14 cellular contexts compared by ENCODE assay signal in the genomic region with DNA sequence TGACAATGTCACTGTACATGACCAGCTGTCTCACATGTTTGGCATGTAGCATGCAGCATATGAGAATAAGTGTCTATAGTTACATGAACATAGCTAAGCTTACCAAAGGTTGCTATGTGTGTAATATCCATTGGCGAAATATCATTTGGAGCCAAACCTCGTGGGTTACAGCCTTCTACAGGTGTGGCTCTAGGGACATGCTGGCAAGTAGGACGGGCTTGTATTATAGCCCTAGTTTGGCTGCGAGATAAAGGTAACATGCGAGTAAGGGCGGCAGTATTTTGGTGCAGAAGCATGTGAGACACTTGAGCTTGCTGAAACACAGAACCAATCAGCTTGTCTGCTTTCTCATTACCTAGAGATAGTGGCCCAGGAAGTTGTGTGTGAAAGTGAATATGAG. TPM values are rescaled to one million over a fixed set of nuclear protein-coding genes. Genes with fewer than 3 reads are reported as not detected.
DNase-seq lines count a peak whose midpoint lies in the region; ATAC-seq, FAIRE-seq and TF ChIP-seq lines count a peak whose summit lies in the region.
"Had no signal": no experiment of that assay in that cellular context is flagged by ENCODE, and none has a peak within 500 bp of the region (broad histone marks: within the 10 kb centered on the region; RNA-seq: fewer than 3 reads in every experiment).

No MANE protein-coding gene starts in this region.

- H3K4me1 ChIP-seq in OCI-LY3 (ENCODE audit: low read length) (peaks cover 9% of the 10 kb centered on the region; the same call in 1 of the 2 replicates), astrocyte (ENCODE audit: insufficient read depth, low read length) (no peaks in the 10 kb centered on the region)

- DNase-seq in astrocyte (ENCODE audit: low read depth): no peak
- no peak for DNase-seq in nephron progenitor cell
- DNase-seq in type B pancreatic cell (ENCODE audit: extremely low spot score, unreplicated experiment): no peak
- no peak for DNase-seq in DMS79 treated with DMSO at 0.1 percent for 48 hours (lab: John Stamatoyannopoulos, UW)
- DNase-seq: Calu3, NCI-H1105, NCI-H1694, NCI-H345, NCI-H526 treated with DMSO at 0.1 percent for 48 hours had no signal

- H3K36me3 Mint-ChIP-seq in astrocyte (ENCODE audit: low read depth, unreplicated experiment) (no peaks in the 10 kb centered on the region), nephron progenitor cell (ENCODE audit: low read depth) (peaks cover 7% of the 10 kb centered on the region), type B pancreatic cell (no peaks in the 10 kb centered on the region)
- H3K36me3 Mint-ChIP-seq: CD4-positive, CD25-positive, alpha-beta regulatory T cell had no signal

- TF ChIP-seq CTCF in OCI-LY3 (IDR thresholded peaks at IDR 0.05; ENCODE audit: low read depth, low read length) (no peak), astrocyte (IDR thresholded peaks at IDR 0.05; ENCODE audit: insufficient read depth, low read depth, low read length) (no peak), nephron progenitor cell (IDR thresholded peaks at IDR 0.05) (no peak), type B pancreatic cell (conservative IDR thresholded peaks at IDR 0.05) (no peak)

- H3K36me3 ChIP-seq in OCI-LY3 (replicated peaks; ENCODE audit: low read depth, low read length): no peaks in the 10 kb centered on the region
- no peaks in the 10 kb centered on the region for H3K36me3 ChIP-seq in astrocyte (ENCODE audit: insufficient read depth, low read length)

- H3K27ac Mint-ChIP-seq in astrocyte (ENCODE audit: unreplicated experiment): peak overlapping the region; percentile 36
- H3K27ac Mint-ChIP-seq in nephron progenitor cell: peak overlapping the region; percentile 99
- H3K27ac Mint-ChIP-seq in type B pancreatic cell: peak overlapping the region; percentile 77

- no peak for FAIRE-seq in astrocyte (lab: Jason Lieb, UNC)
- FAIRE-seq: H1 had no signal

- H3K27me3 ChIP-seq in OCI-LY3 (ENCODE audit: low read depth, low read length) (0 out of 2 replicates have a peak, but pooled peaks cover 11% of the 10 kb centered on the region), astrocyte (ENCODE audit: insufficient read depth, low read length) (no peaks in the 10 kb centered on the region)

- H3K9me3 ChIP-seq in OCI-LY3 (ENCODE audit: insufficient read depth, low read length) (peaks cover 3% of the 10 kb centered on the region; the same call in 1 of the 2 replicates), astrocyte (ENCODE audit: insufficient read depth, low read depth, low read length) (no peaks in the 10 kb centered on the region)

- H3K4me2 ChIP-seq in OCI-LY3 (ENCODE audit: low read length) (peak overlapping the region; percentile 48), astrocyte (ENCODE audit: low read length) (no peak overlapping the region)

- peaks cover 18% of the 10 kb centered on the region for H3K4me1 Mint-ChIP-seq in astrocyte (ENCODE audit: low read depth, unreplicated experiment)
- H3K4me1 Mint-ChIP-seq in nephron progenitor cell: peaks cover 69% of the 10 kb centered on the region
- H3K4me1 Mint-ChIP-seq in type B pancreatic cell (ENCODE audit: unreplicated experiment): peaks cover 19% of the 10 kb centered on the region

- H3K79me2 ChIP-seq in OCI-LY3 (ENCODE audit: low read length) (no peaks in the 10 kb centered on the region), astrocyte (ENCODE audit: insufficient read depth, low read length) (no peaks in the 10 kb centered on the region)

- H3K9ac ChIP-seq in OCI-LY3 (ENCODE audit: low read length) (no peak overlapping the region), astrocyte (ENCODE audit: low read length) (no peak overlapping the region)

- H3K4me3 ChIP-seq in OCI-LY3 (ENCODE audit: low read length) (peak overlapping the region; percentile 24), astrocyte (ENCODE audit: insufficient read depth, low read depth, low read length) (no peak overlapping the region)

- H3K4me3 Mint-ChIP-seq in astrocyte (ENCODE audit: unreplicated experiment): no peak overlapping the region
- H3K4me3 Mint-ChIP-seq in nephron progenitor cell: peak overlapping the region; percentile 30
- no peak overlapping the region for H3K4me3 Mint-ChIP-seq in type B pancreatic cell

- H4K20me1 ChIP-seq in OCI-LY3 (ENCODE audit: insufficient read depth, low read length): no peaks in the 10 kb centered on the region
- no peaks in the 10 kb centered on the region for H4K20me1 ChIP-seq in astrocyte (ENCODE audit: insufficient read depth, low read length)

- H3K27ac ChIP-seq in OCI-LY3 (ENCODE audit: low read length) (no peak overlapping the region), astrocyte (ENCODE audit: low read depth, low read length) (no peak overlapping the region)

- H3K27me3 Mint-ChIP-seq in astrocyte (ENCODE audit: low read depth, unreplicated experiment): peaks cover 2% of the 10 kb centered on the region
- peaks cover 4% of the 10 kb centered on the region for H3K27me3 Mint-ChIP-seq in nephron progenitor cell (ENCODE audit: low read depth, poor library complexity)
- no peaks in the 10 kb centered on the region for H3K27me3 Mint-ChIP-seq in type B pancreatic cell

- peaks cover 6% of the 10 kb centered on the region for H3K9me3 Mint-ChIP-seq in astrocyte (ENCODE audit: unreplicated experiment)
- H3K9me3 Mint-ChIP-seq in nephron progenitor cell: peaks cover 32% of the 10 kb centered on the region
- no peaks in the 10 kb centered on the region for H3K9me3 Mint-ChIP-seq in type B pancreatic cell

- ATAC-seq in HG03521 (IDR thresholded peaks at IDR 0.05; ENCODE audit: unreplicated experiment) (no peak), GM21526 (IDR thresholded peaks at IDR 0.05; ENCODE audit: low FRiP score, unreplicated experiment) (no peak)

- H2AFZ ChIP-seq in OCI-LY3 (ENCODE audit: low read depth, low read length) (no peak overlapping the region), astrocyte (ENCODE audit: low read depth, low read length) (no peak overlapping the region)

RNA-seq across cellular contexts. Expression of a gene that starts 6.4 kb away (rescaled TPM):
- total RNA-seq in astrocyte (88.3 and 98.1 TPM in 2 replicates), type B pancreatic cell (ENCODE audit: low replicate concordance) (68.9 and 94.5 TPM in 2 replicates)

RNA-seq across cellular contexts. Expression of a gene that starts 10.4 kb away (rescaled TPM):
- total RNA-seq in astrocyte (5.0 and 6.6 TPM in 2 replicates), type B pancreatic cell (ENCODE audit: low replicate concordance) (13.7 and 30.2 TPM in 2 replicates)

Comparison
In these comparisons a context has a peak if more than half of its experiments do, and no peak if none do; other contexts are left out.
1. H3K27ac Mint-ChIP-seq: peak in every context shown above with its lines; median percentile 99 in nephron progenitor cell; 77 in type B pancreatic cell; 36 in astrocyte.